In the genomic region with DNA sequence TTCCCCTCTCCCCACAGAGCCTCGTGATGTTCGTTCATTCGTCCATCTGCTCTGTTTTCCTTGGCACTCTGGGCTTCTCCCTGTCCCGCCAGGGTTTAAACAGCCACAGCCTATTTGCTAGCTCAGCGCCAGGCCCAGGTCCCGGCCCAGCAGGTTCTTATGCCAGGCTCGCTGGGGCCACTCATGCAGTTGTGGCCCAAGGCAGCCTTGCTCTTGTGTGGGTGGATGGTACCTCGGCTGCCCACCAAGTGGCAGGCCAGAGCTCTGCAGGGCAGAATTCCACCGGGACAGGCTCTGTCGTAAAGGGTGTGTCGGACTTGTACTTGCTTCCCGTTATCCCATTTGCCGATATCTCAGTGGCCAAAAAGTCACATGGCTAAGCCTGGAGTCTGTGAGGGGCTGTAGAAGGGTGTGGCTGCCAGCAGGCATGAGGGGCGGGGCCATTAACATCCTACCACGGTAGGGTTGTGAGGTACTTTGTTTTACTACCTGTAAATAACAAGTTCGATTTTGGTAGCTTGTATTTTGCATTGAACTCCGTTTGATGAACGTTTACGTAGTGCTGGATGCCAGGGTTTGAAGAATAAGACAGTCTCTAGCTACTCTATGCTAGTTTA, we compare ENCODE assay signal across 8 cellular contexts. TPM values are rescaled to one million over a fixed set of nuclear protein-coding genes. Genes with fewer than 3 reads are reported as not detected.
DNase-seq lines count a peak whose midpoint lies in the region; ATAC-seq, FAIRE-seq and TF ChIP-seq lines count a peak whose summit lies in the region.

No MANE protein-coding gene starts in this region.

- H3K4me1 Mint-ChIP-seq in dendritic cell treated with granulocyte-macrophage colony-stimulating factor and Interleukin-4, amounts not matched to agents 40 ng/mL and 50 ng/mL, for 4 days (ENCODE audit: low read depth): peaks cover 68% of the 10 kb centered on the region

- H3K4me1 ChIP-seq in Panc1 (ENCODE audit: control insufficient read depth, insufficient read depth, low read length): peaks cover 9% of the 10 kb centered on the region; the same call in 1 of the 2 replicates
- peaks cover 5% of the 10 kb centered on the region for H3K4me1 ChIP-seq in mesendoderm (ENCODE audit: control insufficient read depth, low read depth, low read length)

- H3K4ac ChIP-seq in mesendoderm (ENCODE audit: low read depth, low read length): no peak overlapping the region

- H3K27ac ChIP-seq in Panc1 (ENCODE audit: low read length) (no peak overlapping the region), mesendoderm (ENCODE audit: low read depth, low read length) (no peak overlapping the region)

- no peak overlapping the region for H3K23ac ChIP-seq in mesendoderm (ENCODE audit: low read length)

- DNase-seq in Panc1 (ENCODE audit: low read depth, low spot score): no peak
- DNase-seq in mesendoderm: peak; percentile 72
- no peak for DNase-seq in germinal center (ENCODE audit: low spot score)
- no peak for DNase-seq in GM12892 (ENCODE audit: insufficient read length)
- DNase-seq in H54 (ENCODE audit: insufficient read length, low spot score): no peak
- no peak for DNase-seq in stimulated activated CD4-positive, alpha-beta T cell treated with anti-CD3 and anti-CD28 coated beads, Interleukin-15, amount 100 ng/mL, for 24 hours

- H3K36me3 ChIP-seq in Panc1 (ENCODE audit: control insufficient read depth, insufficient read depth, low read length): no peaks in the 10 kb centered on the region; the same call in 1 of the 2 replicates
- no peaks in the 10 kb centered on the region for H3K36me3 ChIP-seq in mesendoderm (ENCODE audit: control insufficient read depth, insufficient read depth, low read length)

- no peaks in the 10 kb centered on the region for H3K9me3 ChIP-seq in Panc1 (ENCODE audit: control insufficient read depth, insufficient read depth, low read depth, low read length)

- TF ChIP-seq CTCF in GM12872 (IDR thresholded peaks at IDR 0.05; ENCODE audit: insufficient read depth, low read depth, low read length) (0 out of 3 replicates have a peak, but pooled peaks have one; percentile 12), Panc1 (IDR thresholded peaks at IDR 0.05) (no peak; the same call in 1 of the 2 replicates)

- no peak overlapping the region for H3K56ac ChIP-seq in mesendoderm (ENCODE audit: low read length)

- no peak overlapping the region for H2BK5ac ChIP-seq in mesendoderm (ENCODE audit: low read length)

- peaks cover 29% of the 10 kb centered on the region for H3K79me2 ChIP-seq in mesendoderm (ENCODE audit: control insufficient read depth, insufficient read depth, low read length)

- H3K4me2 ChIP-seq in mesendoderm (ENCODE audit: low read length): no peak overlapping the region

- peak; percentile 88 for ATAC-seq in Panc1

- BruUV-seq in Panc1 (replicated peaks; lab: Mats Ljungman, UMichigan): no TSS peak

- no peak overlapping the region for H3K4me3 Mint-ChIP-seq in dendritic cell treated with granulocyte-macrophage colony-stimulating factor and Interleukin-4, amounts not matched to agents 40 ng/mL and 50 ng/mL, for 4 days

- no peak overlapping the region for H2AK5ac ChIP-seq in mesendoderm (ENCODE audit: low read length)

- peaks cover 20% of the 10 kb centered on the region for H3K36me3 Mint-ChIP-seq in dendritic cell treated with granulocyte-macrophage colony-stimulating factor and Interleukin-4, amounts not matched to agents 40 ng/mL and 50 ng/mL, for 4 days (ENCODE audit: low read depth)

- FAIRE-seq in GM12892 (lab: Jason Lieb, UNC) (no peak), H54 (lab: Jason Lieb, UNC) (no peak)

- no peak overlapping the region for H2BK120ac ChIP-seq in mesendoderm (ENCODE audit: low read depth, low read length)

- POLR2A ChIA-PET in Panc1 (lab: Charles Lee): no interaction called here

- no peaks in the 10 kb centered on the region for H3K9me3 Mint-ChIP-seq in dendritic cell treated with granulocyte-macrophage colony-stimulating factor and Interleukin-4, amounts not matched to agents 40 ng/mL and 50 ng/mL, for 4 days

- in situ Hi-C loops in Panc1 (cut with HindIII; ENCODE audit: low pct_unique_long_range_greater_than_20kb, low sequenced_read_pairs): no loop called here

- CTCF ChIA-PET in Panc1 (lab: Charles Lee): interaction anchor here (0.6 kb wide), 1 partner anchor 16 kb away, joined by 4 read pairs; no protein-coding TSS in a partner anchor

- WGBS in mesendoderm (ENCODE audit: extremely low coverage, insufficient coverage, low lambda C conversion rate): no CpG with 5 or more reads among the region's 19 CpGs

- H2BK15ac ChIP-seq in mesendoderm (replicated peaks; ENCODE audit: low read depth): no peak overlapping the region

- peaks cover 18% of the 10 kb centered on the region for H3K79me1 ChIP-seq in mesendoderm (ENCODE audit: low read length)

- H3K27me3 ChIP-seq in Panc1 (ENCODE audit: control insufficient read depth, insufficient read depth, low read length) (no peaks in the 10 kb centered on the region), mesendoderm (ENCODE audit: insufficient read depth, low read length, poor library complexity) (no peaks in the 10 kb centered on the region)

- no peak overlapping the region for H3K9ac ChIP-seq in mesendoderm (ENCODE audit: low read length)

- intact Hi-C loops in Panc1 (cut with micrococcal nuclease; ENCODE audit: unreplicated experiment): no loop called here
- intact Hi-C loops in dendritic cell treated with granulocyte-macrophage colony-stimulating factor and Interleukin-4, amounts not matched to agents 40 ng/mL and 50 ng/mL, for 4 days (cut with micrococcal nuclease): loop anchor here (10.0 kb wide), 2 partner anchors 53 to 117 kb away; no protein-coding TSS in a partner anchor

- TF ChIP-seq POLR2A in GM12892 (IDR thresholded peaks at IDR 0.05; ENCODE audit: low read depth, low read length) (no peak), H54 (IDR thresholded peaks at IDR 0.05; ENCODE audit: low read depth, low read length) (no peak)

- H4K8ac ChIP-seq in mesendoderm (ENCODE audit: low read depth, low read length): no peak overlapping the region

- peak overlapping the region; percentile 85 for H3K27ac Mint-ChIP-seq in dendritic cell treated with granulocyte-macrophage colony-stimulating factor and Interleukin-4, amounts not matched to agents 40 ng/mL and 50 ng/mL, for 4 days

- H3K27me3 Mint-ChIP-seq in dendritic cell treated with granulocyte-macrophage colony-stimulating factor and Interleukin-4, amounts not matched to agents 40 ng/mL and 50 ng/mL, for 4 days: no peaks in the 10 kb centered on the region

- no peak overlapping the region for H3K18ac ChIP-seq in mesendoderm (ENCODE audit: low read length)

- H4K5ac ChIP-seq in mesendoderm (ENCODE audit: low read length): no peak overlapping the region

- H3K4me3 ChIP-seq in Panc1 (ENCODE audit: low read depth in 2 of 2, low read length in 2 of 2) (no peak overlapping the region), mesendoderm (ENCODE audit: low read length) (no peak overlapping the region)

RNA-seq across cellular contexts. Expression of gene FAM118A, which starts 7.9 kb away (rescaled TPM):
- total RNA-seq in Panc1 (2021; ENCODE audit: unreplicated experiment): 73.2 TPM
- polyA plus RNA-seq in Panc1 (2012; ENCODE audit: insufficient read length): 58.0 TPM
- 12.1 TPM for polyA plus RNA-seq in mesendoderm (2013, experiment 1 of 2)
- 11.1 TPM for polyA plus RNA-seq in mesendoderm (2013, experiment 2 of 2)
- 42.4 TPM for polyA plus RNA-seq in GM12892 (2012; ENCODE audit: missing spikeins)

RNA-seq across cellular contexts. Expression of gene UPK3A, which starts 32.9 kb away (rescaled TPM):
- not detected for total RNA-seq in Panc1 (2021; ENCODE audit: unreplicated experiment)
- polyA plus RNA-seq in Panc1 (2012; ENCODE audit: insufficient read length): not detected
- polyA plus RNA-seq in mesendoderm (2013, experiment 1 of 2): 0.08 TPM
- polyA plus RNA-seq in mesendoderm (2013, experiment 2 of 2): 0.04 TPM
- not detected for polyA plus RNA-seq in GM12892 (2012; ENCODE audit: missing spikeins)
